In the genomic region with DNA sequence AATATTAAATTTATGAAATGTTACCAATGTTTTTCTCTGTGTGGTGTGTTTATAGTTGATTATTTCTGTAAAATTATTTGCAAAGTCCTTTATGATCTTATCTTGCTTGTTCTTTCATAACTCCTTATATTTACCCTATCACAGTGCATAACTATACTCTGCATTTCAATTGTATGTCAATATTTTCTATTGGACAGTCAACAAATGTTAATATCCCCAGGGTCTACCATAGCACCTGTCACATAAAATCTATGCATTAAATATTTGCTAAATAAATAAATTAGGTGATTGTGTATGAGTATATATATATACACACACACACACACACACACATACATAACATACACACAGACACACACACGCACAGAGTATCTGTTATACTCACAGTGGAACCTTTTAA, we compare ENCODE assay signal across 28 cellular contexts.
"Had no signal": no experiment of that assay in that cellular context is flagged by ENCODE, and none has a peak within 500 bp of the region (broad histone marks: within the 10 kb centered on the region; RNA-seq: fewer than 3 reads in every experiment).

No MANE protein-coding gene starts in this region.

- H3K4me3 ChIP-seq: coronary artery, esophagus muscularis mucosa, gastroesophageal sphincter, heart right ventricle, hepatocyte had no signal

- H3K36me3 ChIP-seq: brain microvascular endothelial cell, esophagus muscularis mucosa, gastroesophageal sphincter, heart right ventricle had no signal

- H3K27ac ChIP-seq: brain microvascular endothelial cell, coronary artery, esophagus muscularis mucosa, foreskin keratinocyte, gastroesophageal sphincter, heart right ventricle, hepatocyte had no signal

- H3K9me3 ChIP-seq: esophagus muscularis mucosa, gastroesophageal sphincter, heart right ventricle had no signal

- DNase-seq: activated CD4-positive, alpha-beta memory T cell treated with anti-CD3 and anti-CD28 coated beads for 36 hours; activated CD4-positive, alpha-beta T cell treated with anti-CD3 and anti-CD28 coated beads for 36 hours; activated CD4-positive, alpha-beta T cell treated with anti-CD3 and anti-CD28 coated beads, Interleukin-2, amount 10 ng/mL, durations not matched to agents 24 days and 14 days; activated CD4-positive, CD25-positive, alpha-beta regulatory T cell; activated CD4-positive, CD25-positive, alpha-beta regulatory T cell treated with anti-CD3 and anti-CD28 coated beads, Interleukin-2, amount 50 U/mL, for 72 hours; activated CD8-positive, alpha-beta memory T cell treated with anti-CD3 and anti-CD28 coated beads, Interleukin-2, amount 10 ng/mL, durations not matched to agents 7 days and 5 days; activated CD8-positive, alpha-beta memory T cell treated with anti-CD3 and anti-CD28 coated beads, Interleukin-2, amount 50 U/mL, for 4 hours; activated CD8-positive, alpha-beta T cell treated with anti-CD3 and anti-CD28 coated beads, Interleukin-2, amount 10 ng/mL, durations not matched to agents 7 days and 5 days; activated gamma-delta T cell; activated naive CD4-positive, alpha-beta T cell; activated naive CD4-positive, alpha-beta T cell treated with anti-CD3 and anti-CD28 coated beads, Interleukin-2, amount 10 ng/mL, durations not matched to agents 7 days and 5 days; activated naive CD8-positive, alpha-beta T cell treated with anti-CD3 and anti-CD28 coated beads, Interleukin-2, amount 10 ng/mL, durations not matched to agents 7 days and 5 days; activated T-cell treated with anti-CD3 and anti-CD28 coated beads for 4 hours; activated T-cell treated with anti-CD3 and anti-CD28 coated beads, Interleukin-2, amount 50 U/mL, for 24 hours; activated T-cell treated with anti-CD3 and anti-CD28 coated beads, Interleukin-2, amount 50 U/mL, for 72 hours; brain microvascular endothelial cell; dermis blood vessel endothelial cell; effector CD4-positive, alpha-beta T cell; effector memory CD8-positive, alpha-beta T cell; erythroblast; foreskin keratinocyte; heart right ventricle; T-helper 17 cell; T1000 had no signal

- H3K4me1 ChIP-seq: esophagus muscularis mucosa, foreskin keratinocyte, gastroesophageal sphincter, heart right ventricle had no signal

- H3K27me3 ChIP-seq: brain microvascular endothelial cell, esophagus muscularis mucosa, foreskin keratinocyte, gastroesophageal sphincter, heart right ventricle, hepatocyte had no signal
